1 cellular context compared by ENCODE assay signal in genomic region chr2:7997279-7997678, GRCh38.
TF ChIP-seq lines count a peak whose summit lies in the region.

No MANE protein-coding gene starts in this region.

TF ChIP-seq in GM23338, 12 proteins besides CTCF, POLR2A, EP300 and RAD21 (continued from another document):
- TF ChIP-seq, protein P1, sequence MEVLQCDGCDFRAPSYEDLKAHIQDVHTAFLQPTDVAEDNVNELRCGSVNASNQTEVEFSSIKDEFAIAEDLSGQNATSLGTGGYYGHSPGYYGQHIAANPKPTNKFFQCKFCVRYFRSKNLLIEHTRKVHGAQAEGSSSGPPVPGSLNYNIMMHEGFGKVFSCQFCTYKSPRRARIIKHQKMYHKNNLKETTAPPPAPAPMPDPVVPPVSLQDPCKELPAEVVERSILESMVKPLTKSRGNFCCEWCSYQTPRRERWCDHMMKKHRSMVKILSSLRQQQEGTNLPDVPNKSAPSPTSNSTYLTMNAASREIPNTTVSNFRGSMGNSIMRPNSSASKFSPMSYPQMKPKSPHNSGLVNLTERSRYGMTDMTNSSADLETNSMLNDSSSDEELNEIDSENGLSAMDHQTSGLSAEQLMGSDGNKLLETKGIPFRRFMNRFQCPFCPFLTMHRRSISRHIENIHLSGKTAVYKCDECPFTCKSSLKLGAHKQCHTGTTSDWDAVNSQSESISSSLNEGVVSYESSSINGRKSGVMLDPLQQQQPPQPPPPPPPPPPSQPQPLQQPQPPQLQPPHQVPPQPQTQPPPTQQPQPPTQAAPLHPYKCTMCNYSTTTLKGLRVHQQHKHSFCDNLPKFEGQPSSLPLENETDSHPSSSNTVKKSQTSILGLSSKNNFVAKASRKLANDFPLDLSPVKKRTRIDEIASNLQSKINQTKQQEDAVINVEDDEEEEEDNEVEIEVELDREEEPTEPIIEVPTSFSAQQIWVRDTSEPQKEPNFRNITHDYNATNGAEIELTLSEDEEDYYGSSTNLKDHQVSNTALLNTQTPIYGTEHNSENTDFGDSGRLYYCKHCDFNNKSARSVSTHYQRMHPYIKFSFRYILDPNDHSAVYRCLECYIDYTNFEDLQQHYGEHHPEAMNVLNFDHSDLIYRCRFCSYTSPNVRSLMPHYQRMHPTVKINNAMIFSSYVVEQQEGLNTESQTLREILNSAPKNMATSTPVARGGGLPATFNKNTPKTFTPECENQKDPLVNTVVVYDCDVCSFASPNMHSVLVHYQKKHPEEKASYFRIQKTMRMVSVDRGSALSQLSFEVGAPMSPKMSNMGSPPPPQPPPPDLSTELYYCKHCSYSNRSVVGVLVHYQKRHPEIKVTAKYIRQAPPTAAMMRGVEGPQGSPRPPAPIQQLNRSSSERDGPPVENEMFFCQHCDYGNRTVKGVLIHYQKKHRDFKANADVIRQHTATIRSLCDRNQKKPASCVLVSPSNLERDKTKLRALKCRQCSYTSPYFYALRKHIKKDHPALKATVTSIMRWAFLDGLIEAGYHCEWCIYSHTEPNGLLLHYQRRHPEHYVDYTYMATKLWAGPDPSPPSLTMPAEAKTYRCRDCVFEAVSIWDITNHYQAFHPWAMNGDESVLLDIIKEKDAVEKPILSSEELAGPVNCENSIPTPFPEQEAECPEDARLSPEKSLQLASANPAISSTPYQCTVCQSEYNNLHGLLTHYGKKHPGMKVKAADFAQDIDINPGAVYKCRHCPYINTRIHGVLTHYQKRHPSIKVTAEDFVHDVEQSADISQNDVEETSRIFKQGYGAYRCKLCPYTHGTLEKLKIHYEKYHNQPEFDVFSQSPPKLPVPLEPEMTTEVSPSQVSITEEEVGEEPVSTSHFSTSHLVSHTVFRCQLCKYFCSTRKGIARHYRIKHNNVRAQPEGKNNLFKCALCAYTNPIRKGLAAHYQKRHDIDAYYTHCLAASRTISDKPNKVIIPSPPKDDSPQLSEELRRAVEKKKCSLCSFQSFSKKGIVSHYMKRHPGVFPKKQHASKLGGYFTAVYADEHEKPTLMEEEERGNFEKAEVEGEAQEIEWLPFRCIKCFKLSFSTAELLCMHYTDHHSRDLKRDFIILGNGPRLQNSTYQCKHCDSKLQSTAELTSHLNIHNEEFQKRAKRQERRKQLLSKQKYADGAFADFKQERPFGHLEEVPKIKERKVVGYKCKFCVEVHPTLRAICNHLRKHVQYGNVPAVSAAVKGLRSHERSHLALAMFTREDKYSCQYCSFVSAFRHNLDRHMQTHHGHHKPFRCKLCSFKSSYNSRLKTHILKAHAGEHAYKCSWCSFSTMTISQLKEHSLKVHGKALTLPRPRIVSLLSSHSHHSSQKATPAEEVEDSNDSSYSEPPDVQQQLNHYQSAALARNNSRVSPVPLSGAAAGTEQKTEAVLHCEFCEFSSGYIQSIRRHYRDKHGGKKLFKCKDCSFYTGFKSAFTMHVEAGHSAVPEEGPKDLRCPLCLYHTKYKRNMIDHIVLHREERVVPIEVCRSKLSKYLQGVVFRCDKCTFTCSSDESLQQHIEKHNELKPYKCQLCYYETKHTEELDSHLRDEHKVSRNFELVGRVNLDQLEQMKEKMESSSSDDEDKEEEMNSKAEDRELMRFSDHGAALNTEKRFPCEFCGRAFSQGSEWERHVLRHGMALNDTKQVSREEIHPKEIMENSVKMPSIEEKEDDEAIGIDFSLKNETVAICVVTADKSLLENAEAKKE (CRISPR knock-in tag; IDR thresholded peaks at IDR 0.05) = no peak
- TF ChIP-seq, protein P2, sequence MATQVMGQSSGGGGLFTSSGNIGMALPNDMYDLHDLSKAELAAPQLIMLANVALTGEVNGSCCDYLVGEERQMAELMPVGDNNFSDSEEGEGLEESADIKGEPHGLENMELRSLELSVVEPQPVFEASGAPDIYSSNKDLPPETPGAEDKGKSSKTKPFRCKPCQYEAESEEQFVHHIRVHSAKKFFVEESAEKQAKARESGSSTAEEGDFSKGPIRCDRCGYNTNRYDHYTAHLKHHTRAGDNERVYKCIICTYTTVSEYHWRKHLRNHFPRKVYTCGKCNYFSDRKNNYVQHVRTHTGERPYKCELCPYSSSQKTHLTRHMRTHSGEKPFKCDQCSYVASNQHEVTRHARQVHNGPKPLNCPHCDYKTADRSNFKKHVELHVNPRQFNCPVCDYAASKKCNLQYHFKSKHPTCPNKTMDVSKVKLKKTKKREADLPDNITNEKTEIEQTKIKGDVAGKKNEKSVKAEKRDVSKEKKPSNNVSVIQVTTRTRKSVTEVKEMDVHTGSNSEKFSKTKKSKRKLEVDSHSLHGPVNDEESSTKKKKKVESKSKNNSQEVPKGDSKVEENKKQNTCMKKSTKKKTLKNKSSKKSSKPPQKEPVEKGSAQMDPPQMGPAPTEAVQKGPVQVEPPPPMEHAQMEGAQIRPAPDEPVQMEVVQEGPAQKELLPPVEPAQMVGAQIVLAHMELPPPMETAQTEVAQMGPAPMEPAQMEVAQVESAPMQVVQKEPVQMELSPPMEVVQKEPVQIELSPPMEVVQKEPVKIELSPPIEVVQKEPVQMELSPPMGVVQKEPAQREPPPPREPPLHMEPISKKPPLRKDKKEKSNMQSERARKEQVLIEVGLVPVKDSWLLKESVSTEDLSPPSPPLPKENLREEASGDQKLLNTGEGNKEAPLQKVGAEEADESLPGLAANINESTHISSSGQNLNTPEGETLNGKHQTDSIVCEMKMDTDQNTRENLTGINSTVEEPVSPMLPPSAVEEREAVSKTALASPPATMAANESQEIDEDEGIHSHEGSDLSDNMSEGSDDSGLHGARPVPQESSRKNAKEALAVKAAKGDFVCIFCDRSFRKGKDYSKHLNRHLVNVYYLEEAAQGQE (IDR thresholded peaks at IDR 0.05; ENCODE audit: unreplicated experiment) = no peak
